ENCODE assay signal across 1 cellular context in the genomic region with DNA sequence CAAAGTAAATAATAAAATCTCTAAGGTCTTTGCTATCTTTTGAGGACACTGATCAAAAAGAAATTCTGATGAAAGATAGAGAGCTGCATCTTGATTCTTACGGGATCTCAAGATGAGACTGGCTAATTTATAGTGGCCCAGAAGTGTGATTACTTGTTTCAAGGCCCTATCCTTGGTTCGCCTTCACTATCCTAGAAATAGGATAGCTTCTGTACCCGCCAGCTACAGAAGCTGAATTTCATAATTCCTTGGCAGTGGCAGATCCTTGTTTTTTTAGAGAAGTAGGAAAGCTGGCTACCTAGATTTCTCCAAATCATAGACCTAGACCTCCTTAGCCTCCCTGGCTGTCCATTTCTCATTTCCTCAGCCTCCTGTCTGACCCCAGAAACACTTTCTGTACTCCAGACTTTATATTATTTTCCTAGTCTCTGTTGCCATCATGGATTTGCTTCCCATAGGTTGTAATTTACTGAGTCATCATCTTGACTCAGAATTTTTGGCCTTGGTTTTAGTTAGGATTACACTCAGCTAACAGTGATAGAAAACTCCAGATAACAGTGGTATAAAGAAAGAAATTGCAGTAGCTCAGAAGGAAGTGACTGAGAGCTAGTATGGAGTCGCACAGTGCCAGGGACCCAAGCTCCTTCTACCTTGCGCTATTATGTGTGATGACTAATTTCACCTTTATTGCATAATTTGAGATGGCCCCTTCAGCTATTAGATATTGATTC.
TF ChIP-seq lines count a peak whose summit lies in the region.

No MANE protein-coding gene starts in this region.

TF ChIP-seq in K562, 482 proteins besides CTCF, POLR2A, EP300 and RAD21 (continued from another document):
- TF ChIP-seq, protein P1, sequence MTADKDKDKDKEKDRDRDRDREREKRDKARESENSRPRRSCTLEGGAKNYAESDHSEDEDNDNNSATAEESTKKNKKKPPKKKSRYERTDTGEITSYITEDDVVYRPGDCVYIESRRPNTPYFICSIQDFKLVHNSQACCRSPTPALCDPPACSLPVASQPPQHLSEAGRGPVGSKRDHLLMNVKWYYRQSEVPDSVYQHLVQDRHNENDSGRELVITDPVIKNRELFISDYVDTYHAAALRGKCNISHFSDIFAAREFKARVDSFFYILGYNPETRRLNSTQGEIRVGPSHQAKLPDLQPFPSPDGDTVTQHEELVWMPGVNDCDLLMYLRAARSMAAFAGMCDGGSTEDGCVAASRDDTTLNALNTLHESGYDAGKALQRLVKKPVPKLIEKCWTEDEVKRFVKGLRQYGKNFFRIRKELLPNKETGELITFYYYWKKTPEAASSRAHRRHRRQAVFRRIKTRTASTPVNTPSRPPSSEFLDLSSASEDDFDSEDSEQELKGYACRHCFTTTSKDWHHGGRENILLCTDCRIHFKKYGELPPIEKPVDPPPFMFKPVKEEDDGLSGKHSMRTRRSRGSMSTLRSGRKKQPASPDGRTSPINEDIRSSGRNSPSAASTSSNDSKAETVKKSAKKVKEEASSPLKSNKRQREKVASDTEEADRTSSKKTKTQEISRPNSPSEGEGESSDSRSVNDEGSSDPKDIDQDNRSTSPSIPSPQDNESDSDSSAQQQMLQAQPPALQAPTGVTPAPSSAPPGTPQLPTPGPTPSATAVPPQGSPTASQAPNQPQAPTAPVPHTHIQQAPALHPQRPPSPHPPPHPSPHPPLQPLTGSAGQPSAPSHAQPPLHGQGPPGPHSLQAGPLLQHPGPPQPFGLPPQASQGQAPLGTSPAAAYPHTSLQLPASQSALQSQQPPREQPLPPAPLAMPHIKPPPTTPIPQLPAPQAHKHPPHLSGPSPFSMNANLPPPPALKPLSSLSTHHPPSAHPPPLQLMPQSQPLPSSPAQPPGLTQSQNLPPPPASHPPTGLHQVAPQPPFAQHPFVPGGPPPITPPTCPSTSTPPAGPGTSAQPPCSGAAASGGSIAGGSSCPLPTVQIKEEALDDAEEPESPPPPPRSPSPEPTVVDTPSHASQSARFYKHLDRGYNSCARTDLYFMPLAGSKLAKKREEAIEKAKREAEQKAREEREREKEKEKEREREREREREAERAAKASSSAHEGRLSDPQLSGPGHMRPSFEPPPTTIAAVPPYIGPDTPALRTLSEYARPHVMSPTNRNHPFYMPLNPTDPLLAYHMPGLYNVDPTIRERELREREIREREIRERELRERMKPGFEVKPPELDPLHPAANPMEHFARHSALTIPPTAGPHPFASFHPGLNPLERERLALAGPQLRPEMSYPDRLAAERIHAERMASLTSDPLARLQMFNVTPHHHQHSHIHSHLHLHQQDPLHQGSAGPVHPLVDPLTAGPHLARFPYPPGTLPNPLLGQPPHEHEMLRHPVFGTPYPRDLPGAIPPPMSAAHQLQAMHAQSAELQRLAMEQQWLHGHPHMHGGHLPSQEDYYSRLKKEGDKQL (CRISPR knock-in tag; IDR thresholded peaks at IDR 0.05; ENCODE audit: borderline replicate concordance), result no peak
- TF ChIP-seq ETV6 (IDR thresholded peaks at IDR 0.05; ENCODE audit: borderline replicate concordance in 1 of 2, low read depth in 2 of 2, low read length in 1 of 2) (no peak), ETV6 (CRISPR knock-in tag; IDR thresholded peaks at IDR 0.05; ENCODE audit: borderline replicate concordance) (no peak), ZNF316 (IDR thresholded peaks at IDR 0.05) (peak; percentile 95), KDM5B (IDR thresholded peaks at IDR 0.05; ENCODE audit: insufficient replicate concordance, low read depth, low read length) (no peak)
- TF ChIP-seq, protein P2, sequence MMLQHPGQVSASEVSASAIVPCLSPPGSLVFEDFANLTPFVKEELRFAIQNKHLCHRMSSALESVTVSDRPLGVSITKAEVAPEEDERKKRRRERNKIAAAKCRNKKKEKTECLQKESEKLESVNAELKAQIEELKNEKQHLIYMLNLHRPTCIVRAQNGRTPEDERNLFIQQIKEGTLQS (IDR thresholded peaks at IDR 0.05), result peak; percentile 47; the same call in 1 of the 2 replicates
- TF ChIP-seq, protein P2 (CRISPR knock-in tag; conservative IDR thresholded peaks at IDR 0.05), result no peak
